Comparison of ENCODE assay signal across 16 cellular contexts in genomic region chr1:54046671-54047383, GRCh38. TPM values are rescaled to one million over a fixed set of nuclear protein-coding genes. Genes with fewer than 3 reads are reported as not detected.
DNase-seq lines count a peak whose midpoint lies in the region; ATAC-seq and TF ChIP-seq lines count a peak whose summit lies in the region.
"Had no signal": no experiment of that assay in that cellular context is flagged by ENCODE, and none has a peak within 500 bp of the region (broad histone marks: within the 10 kb centered on the region; RNA-seq: fewer than 3 reads in every experiment).

No MANE protein-coding gene starts in this region.

- no peak for TF ChIP-seq CTCF in CD4-positive, alpha-beta T cell (IDR thresholded peaks at IDR 0.05)
- no peak for TF ChIP-seq CTCF in MCF 10A (IDR thresholded peaks at IDR 0.05; ENCODE audit: unreplicated experiment)

- CTCF ChIA-PET in CD4-positive, alpha-beta T cell (lab: Charles Lee) = no interaction called here
- CTCF ChIA-PET in MCF 10A (lab: Yijun Ruan, JAX) = no interaction called here

- peaks cover 51% of the 10 kb centered on the region for H3K4me1 Mint-ChIP-seq in CD4-positive, alpha-beta T cell (ENCODE audit: low read depth)
- peaks cover 44% of the 10 kb centered on the region for H3K4me1 Mint-ChIP-seq in activated naive CD8-positive, alpha-beta T cell (ENCODE audit: low read depth)
- peaks cover 6% of the 10 kb centered on the region for H3K4me1 Mint-ChIP-seq in MCF 10A (ENCODE audit: insufficient read depth, unreplicated experiment)

- H3K27ac ChIP-seq in CD4-positive, alpha-beta T cell (ENCODE audit: low read depth, low read length) = no peak overlapping the region
- H3K27ac ChIP-seq: HL-60 had no signal

- DNase-seq in CD4-positive, alpha-beta T cell = no peak
- DNase-seq in NCI-H146 (lab: John Stamatoyannopoulos, UW) (peak; percentile 72), medulla oblongata (ENCODE audit: extremely low spot score) (peak; percentile 18), MCF 10A (ENCODE audit: unreplicated experiment) (no peak)
- DNase-seq: activated CD4-positive, alpha-beta T cell treated with anti-CD3 and anti-CD28 coated beads, Interleukin-2, amount 50 U/mL, for 4 hours; activated naive CD4-positive, alpha-beta T cell treated with anti-CD3 and anti-CD28 coated beads, Interleukin-2, amount 50 U/mL, for 16 hours; kidney glomerular epithelial cell; NCI-H1092; T-helper 1 cell had no signal

- no peaks in the 10 kb centered on the region for H3K27me3 Mint-ChIP-seq in CD4-positive, alpha-beta T cell
- H3K27me3 Mint-ChIP-seq in activated naive CD8-positive, alpha-beta T cell = no peaks in the 10 kb centered on the region
- no peaks in the 10 kb centered on the region for H3K27me3 Mint-ChIP-seq in MCF 10A (ENCODE audit: insufficient read depth, unreplicated experiment)

- no peaks in the 10 kb centered on the region for H3K27me3 ChIP-seq in CD4-positive, alpha-beta T cell (ENCODE audit: control insufficient read depth, insufficient read depth, low read length)

- peaks cover 65% of the 10 kb centered on the region for H3K36me3 Mint-ChIP-seq in CD4-positive, alpha-beta T cell (ENCODE audit: low read depth)
- no peaks in the 10 kb centered on the region for H3K36me3 Mint-ChIP-seq in activated naive CD8-positive, alpha-beta T cell
- H3K36me3 Mint-ChIP-seq in MCF 10A (ENCODE audit: insufficient read depth, unreplicated experiment) = peaks cover 32% of the 10 kb centered on the region

- H3K9me3 ChIP-seq in CD4-positive, alpha-beta T cell (ENCODE audit: control insufficient read depth, low read length) = no peaks in the 10 kb centered on the region

- no peaks in the 10 kb centered on the region for H3K9me3 Mint-ChIP-seq in CD4-positive, alpha-beta T cell
- no peaks in the 10 kb centered on the region for H3K9me3 Mint-ChIP-seq in activated naive CD8-positive, alpha-beta T cell (ENCODE audit: low read depth)
- no peaks in the 10 kb centered on the region for H3K9me3 Mint-ChIP-seq in MCF 10A (ENCODE audit: unreplicated experiment)
- H3K9me3 Mint-ChIP-seq: CD14-positive monocyte had no signal

- BruUV-seq in MCF 10A (replicated peaks; lab: Mats Ljungman, UMichigan) = no TSS peak

- no peak for ATAC-seq in CD4-positive, alpha-beta T cell (ENCODE audit: poor library complexity)
- ATAC-seq in HG03442 (IDR thresholded peaks at IDR 0.05; ENCODE audit: unreplicated experiment) = no peak
- ATAC-seq in HG03139 (IDR thresholded peaks at IDR 0.05; ENCODE audit: unreplicated experiment) = no peak
- ATAC-seq in GM21723 (IDR thresholded peaks at IDR 0.05; ENCODE audit: unreplicated experiment) = no peak

- intact Hi-C loops in CD4-positive, alpha-beta T cell (cut with DNase I, micrococcal nuclease) = no loop called here
- intact Hi-C loops in MCF 10A (cut with micrococcal nuclease) = no loop called here

- H3K27ac Mint-ChIP-seq in CD4-positive, alpha-beta T cell = peak overlapping the region; percentile 41
- H3K27ac Mint-ChIP-seq in activated naive CD8-positive, alpha-beta T cell = peak overlapping the region; percentile 85
- no peak overlapping the region for H3K27ac Mint-ChIP-seq in MCF 10A (ENCODE audit: low read depth, unreplicated experiment)

- peak overlapping the region; percentile 3 for H3K4me3 Mint-ChIP-seq in CD4-positive, alpha-beta T cell
- H3K4me3 Mint-ChIP-seq in activated naive CD8-positive, alpha-beta T cell = no peak overlapping the region
- H3K4me3 Mint-ChIP-seq in MCF 10A (ENCODE audit: unreplicated experiment) = no peak overlapping the region
- H3K4me3 Mint-ChIP-seq: CD14-positive monocyte had no signal

- POLR2A ChIA-PET in CD4-positive, alpha-beta T cell (lab: Charles Lee) = no interaction called here
- POLR2A ChIA-PET in MCF 10A (lab: Yijun Ruan, JAX) = no interaction called here

RNA-seq across cellular contexts. Expression of gene TMEM59, which starts 6.2 kb away (rescaled TPM):
- total RNA-seq in CD4-positive, alpha-beta T cell = 100 to 1,000 TPM; 128 TPM
- total RNA-seq in MCF 10A (2022) = 192 and 231 TPM in 2 replicates

RNA-seq across cellular contexts. Expression of gene TCEANC2, which starts 6.6 kb away (rescaled TPM):
- 1 to 10 TPM; 2.3 to 2.7 TPM for total RNA-seq in CD4-positive, alpha-beta T cell
- 3.6 and 6.0 TPM in 2 replicates for total RNA-seq in MCF 10A (2022)

RNA-seq across cellular contexts. Expression of gene LDLRAD1, which starts 28.8 kb away (rescaled TPM):
- total RNA-seq in CD4-positive, alpha-beta T cell = not detected
- total RNA-seq in MCF 10A (2022) = not detected in 2 replicates
- total RNA-seq: glomerular endothelial cell had no signal

Comparison
In these comparisons a context has a peak if more than half of its experiments do, and no peak if none do; other contexts are left out.
1. DNase-seq: peak in NCI-H146 (single experiment) and medulla oblongata (single experiment); none in CD4-positive, alpha-beta T cell (0 of 10) and MCF 10A (single experiment).